13 cellular contexts compared by ENCODE assay signal in genomic region chr1:241605146-241605805, GRCh38. TPM values are rescaled to one million over a fixed set of nuclear protein-coding genes. Genes with fewer than 3 reads are reported as not detected.
A peak's percentile ranks its signal among the peaks of the same experiment; 100 is the strongest.
DNase-seq lines count a peak whose midpoint lies in the region; ATAC-seq and TF ChIP-seq lines count a peak whose summit lies in the region.
"Had no signal": no experiment of that assay in that cellular context is flagged by ENCODE, and none has a peak within 500 bp of the region (broad histone marks: within the 10 kb centered on the region; RNA-seq: fewer than 3 reads in every experiment).

No MANE protein-coding gene starts in this region.

- ATAC-seq in foreskin keratinocyte (peak; percentile 3), GM18498 (IDR thresholded peaks at IDR 0.05; ENCODE audit: unreplicated experiment) (no peak), GM21723 (IDR thresholded peaks at IDR 0.05; ENCODE audit: unreplicated experiment) (no peak), GM21381 (IDR thresholded peaks at IDR 0.05; ENCODE audit: unreplicated experiment) (no peak)
- ATAC-seq: stimulated activated naive CD8-positive, alpha-beta T cell treated with anti-CD3 and anti-CD28 coated beads, Interleukin-15, Interleukin-2, amounts not matched to agents 100 U/mL and 50 U/mL, for 24 hours had no signal

- no peak overlapping the region for H3K27ac ChIP-seq in cardiac muscle cell
- no peak overlapping the region for H3K27ac ChIP-seq in right atrium auricular region
- peak overlapping the region; percentile 97 for H3K27ac ChIP-seq in foreskin keratinocyte
- H3K27ac ChIP-seq in ascending aorta = no peak overlapping the region

- no peaks in the 10 kb centered on the region for H3K27me3 ChIP-seq in cardiac muscle cell
- H3K27me3 ChIP-seq in right atrium auricular region = no peaks in the 10 kb centered on the region
- no peaks in the 10 kb centered on the region for H3K27me3 ChIP-seq in foreskin keratinocyte
- no peaks in the 10 kb centered on the region for H3K27me3 ChIP-seq in ascending aorta

- TF ChIP-seq CTCF in cardiac muscle cell (IDR thresholded peaks at IDR 0.05; ENCODE audit: low read depth, low read length) = peak; percentile 33
- no peak for TF ChIP-seq CTCF in right atrium auricular region (IDR thresholded peaks at IDR 0.05)
- TF ChIP-seq CTCF in foreskin keratinocyte (conservative IDR thresholded peaks at IDR 0.05) = peak; percentile 48
- TF ChIP-seq CTCF in ascending aorta (IDR thresholded peaks at IDR 0.05) = no peak

- no peaks in the 10 kb centered on the region for H3K9me3 ChIP-seq in cardiac muscle cell (ENCODE audit: low read depth)
- H3K9me3 ChIP-seq in right atrium auricular region = no peaks in the 10 kb centered on the region
- no peaks in the 10 kb centered on the region for H3K9me3 ChIP-seq in ascending aorta

- H3K4me1 ChIP-seq in cardiac muscle cell (ENCODE audit: low read depth) = peaks cover 5% of the 10 kb centered on the region
- H3K4me1 ChIP-seq in right atrium auricular region = no peaks in the 10 kb centered on the region
- H3K4me1 ChIP-seq in foreskin keratinocyte = peaks cover 40% of the 10 kb centered on the region
- no peaks in the 10 kb centered on the region for H3K4me1 ChIP-seq in ascending aorta

- no peaks in the 10 kb centered on the region for H3K36me3 ChIP-seq in cardiac muscle cell
- H3K36me3 ChIP-seq in right atrium auricular region = no peaks in the 10 kb centered on the region
- H3K36me3 ChIP-seq in ascending aorta = no peaks in the 10 kb centered on the region

- peak; percentile 11 to 25 for DNase-seq in cardiac muscle cell (ENCODE audit: low read depth in 1 of 2, low spot score in 1 of 2)
- no peak for DNase-seq in right atrium auricular region (ENCODE audit: low spot score)
- DNase-seq in RKO (ENCODE audit: low spot score) = peak; percentile 32
- peak in 1 of 2 donors; percentile 55 for DNase-seq in foreskin keratinocyte
- DNase-seq in ascending aorta (ENCODE audit: low spot score in 2 of 2) = no peak
- DNase-seq: effector memory CD4-positive, alpha-beta T cell; stimulated activated naive CD8-positive, alpha-beta T cell treated with anti-CD3 and anti-CD28 coated beads, Interleukin-15, Interleukin-2, amounts not matched to agents 100 U/mL and 50 U/mL, for 24 hours had no signal

- H3K4me3 ChIP-seq in cardiac muscle cell = no peak overlapping the region
- no peak overlapping the region for H3K4me3 ChIP-seq in right atrium auricular region
- no peak overlapping the region for H3K4me3 ChIP-seq in ascending aorta
- H3K4me3 ChIP-seq: skin epidermis had no signal

- intact Hi-C loops in ascending aorta (cut with DNase I) = no loop called here

RNA-seq across cellular contexts. Expression of gene CHML, which starts 34.9 kb away (rescaled TPM):
- 5.6 and 8.8 TPM in 2 replicates for total RNA-seq in cardiac muscle cell
- 3.3 and 6.6 TPM in 2 replicates for polyA plus RNA-seq in cardiac muscle cell
- 1 to 10 TPM; 2.7 to 3.2 TPM for total RNA-seq in right atrium auricular region
- total RNA-seq in foreskin keratinocyte = 14.1 and 17.5 TPM in 2 replicates
- 1.9 and 2.5 TPM in 2 replicates for polyA plus RNA-seq in foreskin keratinocyte
- total RNA-seq in ascending aorta = 1.2 TPM

RNA-seq across cellular contexts. Expression of gene OPN3, which starts 34.9 kb away (rescaled TPM):
- total RNA-seq in cardiac muscle cell (17.5 and 23.5 TPM in 2 replicates), right atrium auricular region (1 to 10 TPM; 6.3 to 9.9 TPM), foreskin keratinocyte (35.7 and 36.7 TPM in 2 replicates), ascending aorta (9.0 TPM)
- polyA plus RNA-seq in cardiac muscle cell (19.7 and 47.1 TPM in 2 replicates), foreskin keratinocyte (23.3 and 28.6 TPM in 2 replicates)

RNA-seq across cellular contexts. Expression of gene WDR64, which starts 46.8 kb away (rescaled TPM):
- total RNA-seq in cardiac muscle cell = 0.25 TPM in 1 of 2 replicates, not detected in the other
- not detected in 2 replicates for polyA plus RNA-seq in cardiac muscle cell
- total RNA-seq in right atrium auricular region = not detected
- not detected in 2 replicates for total RNA-seq in foreskin keratinocyte
- not detected in 2 replicates for polyA plus RNA-seq in foreskin keratinocyte
- not detected for total RNA-seq in ascending aorta
- total RNA-seq: LHCN-M2 had no signal
- polyA plus RNA-seq: BJ had no signal

Comparison
In these comparisons a context has a peak if more than half of its experiments do, and no peak if none do; other contexts are left out.
1. DNase-seq: peak in cardiac muscle cell (2 of 2) and RKO (single experiment); none in right atrium auricular region (single experiment) and ascending aorta (0 of 2).
2. CTCF ChIP-seq: peak in cardiac muscle cell (single experiment) and foreskin keratinocyte (single experiment); none in right atrium auricular region (0 of 2) and ascending aorta (0 of 3).